ENCODE assay signal across 11 cellular contexts in genomic region chr21:42340651-42341050, GRCh38. TPM values are rescaled to one million over a fixed set of nuclear protein-coding genes. Genes with fewer than 3 reads are reported as not detected.
DNase-seq lines count a peak whose midpoint lies in the region; TF ChIP-seq lines count a peak whose summit lies in the region.
"Not testable (repeated sequence)": the region's sequence is repeated elsewhere in the genome, so short reads cannot be mapped to it uniquely, and the experiment has no call there.
"Had no signal": no experiment of that assay in that cellular context is flagged by ENCODE, and none has a peak within 500 bp of the region (broad histone marks: within the 10 kb centered on the region; RNA-seq: fewer than 3 reads in every experiment).

No MANE protein-coding gene starts in this region.

- not testable (repeated sequence) for H3K36me3 Mint-ChIP-seq in neural progenitor cell

- peak overlapping the region; percentile 38 for H3K27ac Mint-ChIP-seq in neural progenitor cell

- H3K9me3 Mint-ChIP-seq in neural progenitor cell: not testable (repeated sequence)

- TF ChIP-seq CTCF in coronary artery (IDR thresholded peaks at IDR 0.05); neural progenitor cell (IDR thresholded peaks at IDR 0.05): not testable (repeated sequence)

- H3K79me2 ChIP-seq in neural progenitor cell (ENCODE audit: low read depth): not testable (repeated sequence)

- H3K27me3 Mint-ChIP-seq in neural progenitor cell (ENCODE audit: insufficient read depth, low read depth): not testable (repeated sequence)

- H3K9ac ChIP-seq in neural progenitor cell: not testable (repeated sequence)

- peaks cover 15% of the 10 kb centered on the region for H3K4me1 ChIP-seq in neural progenitor cell

- H3K36me3 ChIP-seq in neural progenitor cell: not testable (repeated sequence)

- not testable (repeated sequence) for H3F3A ChIP-seq in neural progenitor cell (ENCODE audit: low read depth)

- peaks cover 45% of the 10 kb centered on the region for H3K4me1 Mint-ChIP-seq in neural progenitor cell

- H3K4me3 ChIP-seq in coronary artery, neural progenitor cell: not testable (repeated sequence)

- H4K20me1 ChIP-seq in neural progenitor cell (ENCODE audit: low read depth): not testable (repeated sequence)

- intact Hi-C loops in posterior vena cava (cut with DNase I): not testable (repeated sequence)

- H3K27ac ChIP-seq in coronary artery, neural progenitor cell: not testable (repeated sequence)

- H3K4me3 Mint-ChIP-seq in neural progenitor cell: not testable (repeated sequence)

- not testable (repeated sequence) for H3K9me3 ChIP-seq in neural progenitor cell (ENCODE audit: low read depth)

- H3K4me2 ChIP-seq in neural progenitor cell: not testable (repeated sequence)

- DNase-seq in NCI-H748 (lab: John Stamatoyannopoulos, UW; ENCODE audit: unreplicated experiment): peak; percentile 7
- DNase-seq in activated CD8-positive, alpha-beta memory T cell treated with anti-CD3 and anti-CD28 coated beads for 24 hours: peak; percentile 54
- peak; percentile 38 for DNase-seq in coronary artery (ENCODE audit: low spot score)
- not testable (repeated sequence) for DNase-seq in neural progenitor cell (ENCODE audit: low spot score)
- DNase-seq in posterior vena cava (ENCODE audit: low spot score): peak; percentile 67
- DNase-seq in stimulated activated CD8-positive, alpha-beta memory T cell treated with anti-CD3 and anti-CD28 coated beads, Interleukin-4, amount 100 ng/mL, for 48 hours: peak; percentile 9

- H2AFZ ChIP-seq in neural progenitor cell (replicated peaks): not testable (repeated sequence)

- not testable (repeated sequence) for H3K27me3 ChIP-seq in neural progenitor cell

RNA-seq across cellular contexts. Expression of gene TFF2, which starts 10.1 kb away (rescaled TPM):
- total RNA-seq in neural progenitor cell (ENCODE audit: low replicate concordance): not detected in 2 replicates
- total RNA-seq in posterior vena cava: not detected
- total RNA-seq: A172; A673; CD4-positive, alpha-beta memory T cell; H7 had no signal

RNA-seq across cellular contexts. Expression of gene TFF3, which starts 25.4 kb away (rescaled TPM):
- total RNA-seq in neural progenitor cell (ENCODE audit: low replicate concordance): 0.12 TPM in 1 of 2 replicates, not detected in the other
- 10 to 100 TPM; 21.1 to 24.4 TPM for total RNA-seq in posterior vena cava
- total RNA-seq: A172; A673; CD4-positive, alpha-beta memory T cell had no signal

RNA-seq across cellular contexts. Expression of gene TFF1, which starts 25.7 kb away (rescaled TPM):
- total RNA-seq in neural progenitor cell (ENCODE audit: low replicate concordance) (not detected in 2 replicates), posterior vena cava (not detected)
- total RNA-seq: A172; A673; CD4-positive, alpha-beta memory T cell; H7 had no signal

RNA-seq across cellular contexts. Expression of gene TMPRSS3, which starts 55.2 kb away (rescaled TPM):
- total RNA-seq in neural progenitor cell (ENCODE audit: low replicate concordance) (not detected in 2 replicates), posterior vena cava (not detected)
- total RNA-seq: A673, Caco-2, H7 had no signal

Comparison
In these comparisons a context has a peak if more than half of its experiments do, and no peak if none do; other contexts are left out.
1. RNA of gene TFF3, which starts 25.4 kb away (total RNA-seq): 21.1 to 24.4 TPM in posterior vena cava; 0.12 TPM in neural progenitor cell; every median in the first group is over 10 times any median in the second.